Comparison of ENCODE assay signal across 1 cellular context in the genomic region with DNA sequence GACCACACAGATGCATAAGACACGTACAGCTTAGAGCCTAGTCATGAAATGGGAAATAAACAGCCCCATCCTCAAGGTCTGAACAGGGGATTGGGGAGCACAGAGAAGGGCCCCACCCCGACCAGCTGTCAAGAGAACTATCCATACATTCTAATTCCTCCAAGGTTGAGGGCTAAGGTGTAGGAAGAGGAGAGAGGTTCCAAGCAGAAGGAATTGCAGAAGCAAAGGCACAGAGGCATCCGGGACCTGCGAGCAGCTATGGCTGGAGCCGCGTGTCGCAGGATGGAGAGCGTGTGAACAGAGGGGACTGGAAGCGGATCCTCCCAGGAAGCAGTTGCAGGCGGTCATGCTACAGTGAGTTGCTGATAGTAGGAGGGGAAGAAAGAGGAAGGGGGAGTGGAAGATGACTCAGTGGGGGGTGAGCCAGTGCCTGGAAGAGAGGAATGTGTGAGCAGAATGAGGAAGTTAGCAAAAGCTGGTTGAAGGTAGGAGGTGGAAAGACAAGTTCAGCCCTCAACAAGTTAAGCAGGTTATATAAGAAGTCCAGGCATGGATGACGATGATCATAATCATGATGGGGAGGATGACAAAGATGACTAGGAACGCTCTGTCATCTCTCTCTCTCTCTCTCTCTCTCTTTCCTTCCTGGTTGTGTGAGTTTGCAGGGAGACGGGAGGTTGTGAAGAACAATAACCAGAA.
TF ChIP-seq lines count a peak whose summit lies in the region.

No MANE protein-coding gene starts in this region.

TF ChIP-seq in K562, 482 proteins besides CTCF, POLR2A, EP300 and RAD21 (continued from another document and continues in another):
- TF ChIP-seq, protein P1, sequence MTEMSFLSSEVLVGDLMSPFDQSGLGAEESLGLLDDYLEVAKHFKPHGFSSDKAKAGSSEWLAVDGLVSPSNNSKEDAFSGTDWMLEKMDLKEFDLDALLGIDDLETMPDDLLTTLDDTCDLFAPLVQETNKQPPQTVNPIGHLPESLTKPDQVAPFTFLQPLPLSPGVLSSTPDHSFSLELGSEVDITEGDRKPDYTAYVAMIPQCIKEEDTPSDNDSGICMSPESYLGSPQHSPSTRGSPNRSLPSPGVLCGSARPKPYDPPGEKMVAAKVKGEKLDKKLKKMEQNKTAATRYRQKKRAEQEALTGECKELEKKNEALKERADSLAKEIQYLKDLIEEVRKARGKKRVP (CRISPR knock-in tag; IDR thresholded peaks at IDR 0.05) = no peak
- no peak for TF ChIP-seq SRSF3 (IDR thresholded peaks at IDR 0.05; ENCODE audit: insufficient read depth, low read length)
- TF ChIP-seq ZC3H4 (CRISPR knock-in tag; IDR thresholded peaks at IDR 0.05; ENCODE audit: borderline replicate concordance) = no peak
- TF ChIP-seq BDP1 (IDR thresholded peaks at IDR 0.05; ENCODE audit: insufficient read depth, insufficient read length) = no peak
- TF ChIP-seq CREB1 (IDR thresholded peaks at IDR 0.05) = peak; percentile 66; the same call in 1 of the 2 replicates
- peak; percentile 76; the same call in 1 of the 2 replicates for TF ChIP-seq CREB1 (CRISPR knock-in tag; IDR thresholded peaks at IDR 0.05)
- TF ChIP-seq MED1 (CRISPR knock-in tag; IDR thresholded peaks at IDR 0.05; ENCODE audit: borderline replicate concordance) = no peak
- no peak for TF ChIP-seq HNRNPL (IDR thresholded peaks at IDR 0.05; ENCODE audit: low read depth, low read length)
- 0 out of 2 replicates have a peak, but pooled peaks have one; percentile 8 for TF ChIP-seq ZNF354B (CRISPR knock-in tag; IDR thresholded peaks at IDR 0.05)
- TF ChIP-seq KLF6 (CRISPR knock-in tag; IDR thresholded peaks at IDR 0.05; ENCODE audit: borderline replicate concordance) = peak; percentile 18; the same call in 1 of the 2 replicates
- peak; percentile 49; the same call in 1 of the 2 replicates for TF ChIP-seq CBX5 (IDR thresholded peaks at IDR 0.05; ENCODE audit: borderline replicate concordance, low read depth)
- TF ChIP-seq HDAC2 (IDR thresholded peaks at IDR 0.05) = peak; percentile 97
- TF ChIP-seq TAF1 (IDR thresholded peaks at IDR 0.05; ENCODE audit: control insufficient read depth, extremely low read depth, insufficient read depth, low read length, severe bottlenecking) = peak; percentile 58
- no peak for TF ChIP-seq ZNF41 (CRISPR knock-in tag; conservative IDR thresholded peaks at IDR 0.05)
- TF ChIP-seq SMARCC2 (IDR thresholded peaks at IDR 0.05; ENCODE audit: low read depth) = peak; percentile 94
- no peak for TF ChIP-seq MEF2A (IDR thresholded peaks at IDR 0.05; ENCODE audit: control insufficient read depth, low read depth, low read length)
- TF ChIP-seq CBFB (CRISPR knock-in tag; IDR thresholded peaks at IDR 0.05) = no peak
- TF ChIP-seq KAT7 (CRISPR knock-in tag; IDR thresholded peaks at IDR 0.05; ENCODE audit: borderline replicate concordance) = no peak
- peak; percentile 32 for TF ChIP-seq HNRNPLL (IDR thresholded peaks at IDR 0.05; ENCODE audit: low read depth, low read length, poor library complexity, severe bottlenecking)
- TF ChIP-seq RBFOX2 (IDR thresholded peaks at IDR 0.05; ENCODE audit: low read depth, low read length) = peak; percentile 78
- TF ChIP-seq RFX7 (CRISPR knock-in tag; IDR thresholded peaks at IDR 0.05) = no peak
- TF ChIP-seq, protein P2, sequence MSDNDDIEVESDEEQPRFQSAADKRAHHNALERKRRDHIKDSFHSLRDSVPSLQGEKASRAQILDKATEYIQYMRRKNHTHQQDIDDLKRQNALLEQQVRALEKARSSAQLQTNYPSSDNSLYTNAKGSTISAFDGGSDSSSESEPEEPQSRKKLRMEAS (CRISPR knock-in tag; IDR thresholded peaks at IDR 0.05) = peak; percentile 96
- TF ChIP-seq KLF10 (CRISPR knock-in tag; IDR thresholded peaks at IDR 0.05) = no peak
- TF ChIP-seq ETV6 (IDR thresholded peaks at IDR 0.05; ENCODE audit: borderline replicate concordance in 1 of 2, low read depth in 2 of 2, low read length in 1 of 2) = peak; percentile 87 to 95
- TF ChIP-seq ETV6 (CRISPR knock-in tag; IDR thresholded peaks at IDR 0.05; ENCODE audit: borderline replicate concordance) = no peak
- TF ChIP-seq ARID4B (CRISPR knock-in tag; IDR thresholded peaks at IDR 0.05) = no peak
- TF ChIP-seq PYGO2 (tag; IDR thresholded peaks at IDR 0.05) = no peak
- TF ChIP-seq CSDE1 (IDR thresholded peaks at IDR 0.05) = no peak
- no peak for TF ChIP-seq ZNF551 (CRISPR knock-in tag; IDR thresholded peaks at IDR 0.05)
- TF ChIP-seq ZNF280A (IDR thresholded peaks at IDR 0.05; ENCODE audit: low read depth, partially characterized antibody) = no peak
- no peak for TF ChIP-seq ZNF778 (CRISPR knock-in tag; IDR thresholded peaks at IDR 0.05)
- peak; percentile 66 to 96; a peak in 3 of 4 replicates for TF ChIP-seq TEAD1 (CRISPR knock-in tag; IDR thresholded peaks at IDR 0.05)
- TF ChIP-seq HIVEP1 (CRISPR knock-in tag; IDR thresholded peaks at IDR 0.05) = no peak
- TF ChIP-seq PURB (CRISPR knock-in tag; IDR thresholded peaks at IDR 0.05; ENCODE audit: low read depth) = no peak
- TF ChIP-seq, protein P3, sequence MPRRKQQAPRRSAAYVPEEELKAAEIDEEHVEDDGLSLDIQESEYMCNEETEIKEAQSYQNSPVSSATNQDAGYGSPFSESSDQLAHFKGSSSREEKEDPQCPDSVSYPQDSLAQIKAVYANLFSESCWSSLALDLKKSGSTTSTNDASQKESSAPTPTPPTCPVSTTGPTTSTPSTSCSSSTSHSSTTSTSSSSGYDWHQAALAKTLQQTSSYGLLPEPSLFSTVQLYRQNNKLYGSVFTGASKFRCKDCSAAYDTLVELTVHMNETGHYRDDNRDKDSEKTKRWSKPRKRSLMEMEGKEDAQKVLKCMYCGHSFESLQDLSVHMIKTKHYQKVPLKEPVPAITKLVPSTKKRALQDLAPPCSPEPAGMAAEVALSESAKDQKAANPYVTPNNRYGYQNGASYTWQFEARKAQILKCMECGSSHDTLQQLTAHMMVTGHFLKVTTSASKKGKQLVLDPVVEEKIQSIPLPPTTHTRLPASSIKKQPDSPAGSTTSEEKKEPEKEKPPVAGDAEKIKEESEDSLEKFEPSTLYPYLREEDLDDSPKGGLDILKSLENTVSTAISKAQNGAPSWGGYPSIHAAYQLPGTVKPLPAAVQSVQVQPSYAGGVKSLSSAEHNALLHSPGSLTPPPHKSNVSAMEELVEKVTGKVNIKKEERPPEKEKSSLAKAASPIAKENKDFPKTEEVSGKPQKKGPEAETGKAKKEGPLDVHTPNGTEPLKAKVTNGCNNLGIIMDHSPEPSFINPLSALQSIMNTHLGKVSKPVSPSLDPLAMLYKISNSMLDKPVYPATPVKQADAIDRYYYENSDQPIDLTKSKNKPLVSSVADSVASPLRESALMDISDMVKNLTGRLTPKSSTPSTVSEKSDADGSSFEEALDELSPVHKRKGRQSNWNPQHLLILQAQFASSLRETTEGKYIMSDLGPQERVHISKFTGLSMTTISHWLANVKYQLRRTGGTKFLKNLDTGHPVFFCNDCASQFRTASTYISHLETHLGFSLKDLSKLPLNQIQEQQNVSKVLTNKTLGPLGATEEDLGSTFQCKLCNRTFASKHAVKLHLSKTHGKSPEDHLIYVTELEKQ (CRISPR knock-in tag; IDR thresholded peaks at IDR 0.05) = no peak
- no peak for TF ChIP-seq ZNF449 (CRISPR knock-in tag; IDR thresholded peaks at IDR 0.05)
- TF ChIP-seq TFE3 (CRISPR knock-in tag; IDR thresholded peaks at IDR 0.05) = no peak
- TF ChIP-seq, protein P4, sequence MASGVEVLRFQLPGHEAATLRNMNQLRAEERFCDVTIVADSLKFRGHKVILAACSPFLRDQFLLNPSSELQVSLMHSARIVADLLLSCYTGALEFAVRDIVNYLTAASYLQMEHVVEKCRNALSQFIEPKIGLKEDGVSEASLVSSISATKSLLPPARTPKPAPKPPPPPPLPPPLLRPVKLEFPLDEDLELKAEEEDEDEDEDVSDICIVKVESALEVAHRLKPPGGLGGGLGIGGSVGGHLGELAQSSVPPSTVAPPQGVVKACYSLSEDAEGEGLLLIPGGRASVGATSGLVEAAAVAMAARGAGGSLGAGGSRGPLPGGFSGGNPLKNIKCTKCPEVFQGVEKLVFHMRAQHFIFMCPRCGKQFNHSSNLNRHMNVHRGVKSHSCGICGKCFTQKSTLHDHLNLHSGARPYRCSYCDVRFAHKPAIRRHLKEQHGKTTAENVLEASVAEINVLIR (CRISPR knock-in tag; IDR thresholded peaks at IDR 0.05) = no peak
- TF ChIP-seq PCBP1 (IDR thresholded peaks at IDR 0.05; ENCODE audit: low read depth, low read length, poor library complexity, severe bottlenecking) = no peak
- no peak for TF ChIP-seq HDAC6 (IDR thresholded peaks at IDR 0.05; ENCODE audit: low read depth, low read length)
- peak; percentile 85; the same call in 1 of the 2 replicates for TF ChIP-seq ZNF263 (CRISPR knock-in tag; IDR thresholded peaks at IDR 0.05; ENCODE audit: borderline replicate concordance)
- no peak for TF ChIP-seq FOXM1 (IDR thresholded peaks at IDR 0.05; ENCODE audit: low read depth)
- no peak for TF ChIP-seq FOXM1 (CRISPR knock-in tag; IDR thresholded peaks at IDR 0.05; ENCODE audit: low read depth)
- TF ChIP-seq ZNF79 (CRISPR knock-in tag; IDR thresholded peaks at IDR 0.05; ENCODE audit: low read depth) = no peak
- TF ChIP-seq SIX5 (IDR thresholded peaks at IDR 0.05; ENCODE audit: borderline replicate concordance in 1 of 2, insufficient read depth in 1 of 2, low read depth in 1 of 2, low read length in 2 of 2) = no peak
- TF ChIP-seq, protein P5, sequence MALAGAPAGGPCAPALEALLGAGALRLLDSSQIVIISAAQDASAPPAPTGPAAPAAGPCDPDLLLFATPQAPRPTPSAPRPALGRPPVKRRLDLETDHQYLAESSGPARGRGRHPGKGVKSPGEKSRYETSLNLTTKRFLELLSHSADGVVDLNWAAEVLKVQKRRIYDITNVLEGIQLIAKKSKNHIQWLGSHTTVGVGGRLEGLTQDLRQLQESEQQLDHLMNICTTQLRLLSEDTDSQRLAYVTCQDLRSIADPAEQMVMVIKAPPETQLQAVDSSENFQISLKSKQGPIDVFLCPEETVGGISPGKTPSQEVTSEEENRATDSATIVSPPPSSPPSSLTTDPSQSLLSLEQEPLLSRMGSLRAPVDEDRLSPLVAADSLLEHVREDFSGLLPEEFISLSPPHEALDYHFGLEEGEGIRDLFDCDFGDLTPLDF (CRISPR knock-in tag; IDR thresholded peaks at IDR 0.05) = no peak
